In genomic region chr6:39213195-39213920, GRCh38 we compare ENCODE assay signal across 26 cellular contexts. TPM values are rescaled to one million over a fixed set of nuclear protein-coding genes. Genes with fewer than 3 reads are reported as not detected.
DNase-seq lines count a peak whose midpoint lies in the region; ATAC-seq, FAIRE-seq and TF ChIP-seq lines count a peak whose summit lies in the region.
"Had no signal": no experiment of that assay in that cellular context is flagged by ENCODE, and none has a peak within 500 bp of the region (broad histone marks: within the 10 kb centered on the region; RNA-seq: fewer than 3 reads in every experiment).

No MANE protein-coding gene starts in this region.

- ATAC-seq in HG02885 (IDR thresholded peaks at IDR 0.05; ENCODE audit: poor library complexity, unreplicated experiment) (peak; percentile 24), pancreas (no peak), GM19328 (IDR thresholded peaks at IDR 0.05; ENCODE audit: unreplicated experiment) (no peak)
- ATAC-seq: activated naive CD4-positive, alpha-beta T cell treated with anti-CD3 and anti-CD28 coated beads, Interleukin-2, amount 50 U/mL, for 72 hours; lower lobe of right lung; natural killer cell treated with Interleukin-12 subunit alpha and Interleukin-12 subunit beta and Interleukin-15 and Interleukin-18, amount 100 ng/mL, for 72 hours; T-cell had no signal

- DNase-seq in MV-4-11 (lab: John Stamatoyannopoulos, UW) (peak; percentile 72), pancreas (no peak), HPDE6-E6E7 (ENCODE audit: extremely low spot score) (no peak), NCI-H82 treated with DMSO at 0.1 percent for 48 hours (lab: John Stamatoyannopoulos, UW; ENCODE audit: unreplicated experiment) (no peak)
- no peak for DNase-seq in activated T-helper 1 cell treated with anti-CD3 and anti-CD28 coated beads, Interleukin-12 subunit alpha, Interleukin-12 subunit beta, Interleukin-2, Interleukin-4 antibody, amounts not matched to agents 30 ng/mL and 10 ng/mL and 1 ng/mL, durations not matched to agents 14 hours and 24 hours and 36 hours (ENCODE audit: low spot score)
- DNase-seq: activated CD4-positive, alpha-beta T cell treated with anti-CD3 and anti-CD28 coated beads for 1 hour; CD4-positive, alpha-beta memory T cell; DMS 273 treated with DMSO at 0.1 percent for 48 hours; dorsolateral prefrontal cortex; HFFc6; lower lobe of right lung; NCI-H1105; NCI-H2029 treated with DMSO at 0.1 percent for 48 hours; NCI-H345; NCI-H748 treated with DMSO at 0.1 percent for 48 hours; PC-9; SHP77; sigmoid colon; T-cell; transverse colon had no signal

- peak overlapping the region; percentile 61 to 76 (median 65) for H3K27ac ChIP-seq in pancreas
- H3K27ac ChIP-seq: dorsolateral prefrontal cortex, lower lobe of right lung, PC-9, sigmoid colon, transverse colon had no signal

- no peak overlapping the region for H3K4me3 ChIP-seq in pancreas
- H3K4me3 ChIP-seq: dorsolateral prefrontal cortex, lower lobe of right lung, PC-9, sigmoid colon, transverse colon had no signal

- no peaks in the 10 kb centered on the region for H3K9me3 ChIP-seq in pancreas
- H3K9me3 ChIP-seq: lower lobe of right lung, sigmoid colon, transverse colon had no signal

- H3K36me3 ChIP-seq in pancreas, result no peaks in the 10 kb centered on the region
- H3K36me3 ChIP-seq: lower lobe of right lung, sigmoid colon, transverse colon had no signal

- TF ChIP-seq CTCF in pancreas (IDR thresholded peaks at IDR 0.05), result no peak

- H3K27me3 Mint-ChIP-seq in activated T-helper 1 cell treated with anti-CD3 and anti-CD28 coated beads, Interleukin-12 subunit alpha, Interleukin-12 subunit beta, Interleukin-2, Interleukin-4 antibody, amounts not matched to agents 30 ng/mL and 10 ng/mL and 1 ng/mL, durations not matched to agents 14 hours and 24 hours and 36 hours (ENCODE audit: insufficient read depth), result no peaks in the 10 kb centered on the region
- H3K27me3 Mint-ChIP-seq: CD4-positive, alpha-beta memory T cell; central memory CD8-positive, alpha-beta T cell; natural killer cell treated with Interleukin-12 subunit alpha and Interleukin-12 subunit beta and Interleukin-15 and Interleukin-18, amount 100 ng/mL, for 72 hours; T-cell had no signal

- peak overlapping the region; percentile 20 for H3K27ac Mint-ChIP-seq in activated T-helper 1 cell treated with anti-CD3 and anti-CD28 coated beads, Interleukin-12 subunit alpha, Interleukin-12 subunit beta, Interleukin-2, Interleukin-4 antibody, amounts not matched to agents 30 ng/mL and 10 ng/mL and 1 ng/mL, durations not matched to agents 14 hours and 24 hours and 36 hours
- H3K27ac Mint-ChIP-seq: CD4-positive, alpha-beta memory T cell; HFFc6; natural killer cell treated with Interleukin-12 subunit alpha and Interleukin-12 subunit beta and Interleukin-15 and Interleukin-18, amount 100 ng/mL, for 72 hours; T-cell had no signal

- intact Hi-C loops in activated T-helper 1 cell treated with anti-CD3 and anti-CD28 coated beads, Interleukin-12 subunit alpha, Interleukin-12 subunit beta, Interleukin-2, Interleukin-4 antibody, amounts not matched to agents 30 ng/mL and 10 ng/mL and 1 ng/mL, durations not matched to agents 14 hours and 24 hours and 36 hours (cut with micrococcal nuclease), result no loop called here
- intact Hi-C loops in pancreas (cut with DNase I), result no loop called here

- WGBS in pancreas, 2 donors, result 73 to 74% methylated on average over 8 of the region's 8 CpGs

- H3K4me1 Mint-ChIP-seq in activated T-helper 1 cell treated with anti-CD3 and anti-CD28 coated beads, Interleukin-12 subunit alpha, Interleukin-12 subunit beta, Interleukin-2, Interleukin-4 antibody, amounts not matched to agents 30 ng/mL and 10 ng/mL and 1 ng/mL, durations not matched to agents 14 hours and 24 hours and 36 hours (ENCODE audit: low read depth), result peaks cover 61% of the 10 kb centered on the region
- H3K4me1 Mint-ChIP-seq: central memory CD8-positive, alpha-beta T cell had no signal

- H3K4me1 ChIP-seq in pancreas, result peaks cover 22 to 66% (median 65%) of the 10 kb centered on the region in 3 donors
- H3K4me1 ChIP-seq: sigmoid colon had no signal

- no peaks in the 10 kb centered on the region for H3K27me3 ChIP-seq in pancreas
- H3K27me3 ChIP-seq: sigmoid colon, transverse colon had no signal

- H3K36me3 Mint-ChIP-seq in activated T-helper 1 cell treated with anti-CD3 and anti-CD28 coated beads, Interleukin-12 subunit alpha, Interleukin-12 subunit beta, Interleukin-2, Interleukin-4 antibody, amounts not matched to agents 30 ng/mL and 10 ng/mL and 1 ng/mL, durations not matched to agents 14 hours and 24 hours and 36 hours (ENCODE audit: low read depth), result peaks cover 27% of the 10 kb centered on the region
- H3K36me3 Mint-ChIP-seq: CD4-positive, alpha-beta memory T cell; natural killer cell treated with Interleukin-12 subunit alpha and Interleukin-12 subunit beta and Interleukin-15 and Interleukin-18, amount 100 ng/mL, for 72 hours; T-cell had no signal

- no peak overlapping the region for H3K4me3 Mint-ChIP-seq in activated T-helper 1 cell treated with anti-CD3 and anti-CD28 coated beads, Interleukin-12 subunit alpha, Interleukin-12 subunit beta, Interleukin-2, Interleukin-4 antibody, amounts not matched to agents 30 ng/mL and 10 ng/mL and 1 ng/mL, durations not matched to agents 14 hours and 24 hours and 36 hours
- H3K4me3 Mint-ChIP-seq: CD4-positive, alpha-beta memory T cell; central memory CD8-positive, alpha-beta T cell; HFFc6; natural killer cell treated with Interleukin-12 subunit alpha and Interleukin-12 subunit beta and Interleukin-15 and Interleukin-18, amount 100 ng/mL, for 72 hours; T-cell had no signal

- no peaks in the 10 kb centered on the region for H3K9me3 Mint-ChIP-seq in activated T-helper 1 cell treated with anti-CD3 and anti-CD28 coated beads, Interleukin-12 subunit alpha, Interleukin-12 subunit beta, Interleukin-2, Interleukin-4 antibody, amounts not matched to agents 30 ng/mL and 10 ng/mL and 1 ng/mL, durations not matched to agents 14 hours and 24 hours and 36 hours
- H3K9me3 Mint-ChIP-seq: activated naive CD4-positive, alpha-beta T cell treated with anti-CD3 and anti-CD28 coated beads, Interleukin-2, amount 50 U/mL, for 72 hours; CD4-positive, alpha-beta memory T cell; central memory CD8-positive, alpha-beta T cell; natural killer cell treated with Interleukin-12 subunit alpha and Interleukin-12 subunit beta and Interleukin-15 and Interleukin-18, amount 100 ng/mL, for 72 hours; T-cell had no signal

- FAIRE-seq in pancreas (lab: Jason Lieb, UNC), result no peak
- FAIRE-seq: astrocyte had no signal

RNA-seq across cellular contexts. Expression of gene KCNK5, which starts 15.9 kb away (rescaled TPM):
- total RNA-seq in activated T-helper 1 cell treated with anti-CD3 and anti-CD28 coated beads, Interleukin-12 subunit alpha, Interleukin-12 subunit beta, Interleukin-2, Interleukin-4 antibody, amounts not matched to agents 30 ng/mL and 10 ng/mL and 1 ng/mL, durations not matched to agents 14 hours and 24 hours and 36 hours, result 36.7 and 38.7 TPM in 2 replicates
- 10 to 100 TPM; 10.8 to 32.4 (median 18.7) TPM for total RNA-seq in pancreas
- polyA plus RNA-seq in pancreas, result 10 to 100 TPM; 20.5 to 30.8 TPM
- total RNA-seq: HFFc6 had no signal
